ENCODE assay signal across 29 cellular contexts in the genomic region with DNA sequence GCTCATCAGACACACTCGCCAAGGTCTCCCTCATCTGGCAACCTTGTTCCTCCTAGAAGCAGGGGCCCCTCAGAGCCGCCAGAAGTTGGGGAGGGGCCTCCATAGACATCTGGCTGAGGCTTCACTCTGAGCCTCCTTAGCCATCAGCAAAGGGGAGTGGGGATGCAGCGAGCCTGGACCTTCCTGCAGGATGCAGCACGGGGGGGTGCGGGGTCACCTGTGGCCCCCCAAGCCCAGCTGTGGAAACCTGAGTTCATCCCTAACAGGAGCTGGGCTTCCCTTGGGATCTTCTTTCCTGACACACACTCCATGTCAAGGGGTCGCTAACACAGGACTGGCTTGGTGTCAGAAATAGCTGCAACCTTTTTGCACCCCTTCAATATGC.
"Had no signal": no experiment of that assay in that cellular context is flagged by ENCODE, and none has a peak within 500 bp of the region (broad histone marks: within the 10 kb centered on the region; RNA-seq: fewer than 3 reads in every experiment).

No MANE protein-coding gene starts in this region.

- ATAC-seq: body of pancreas, Panc1, T-cell had no signal

- H3K4me3 Mint-ChIP-seq: activated B cell treated with CpG ODN at 0.5 μM for 24 hours; activated CD4-positive, alpha-beta memory T cell treated with anti-CD3 and anti-CD28 coated beads for 36 hours; T-cell had no signal

- H3K9me3 Mint-ChIP-seq: activated CD4-positive, alpha-beta memory T cell treated with anti-CD3 and anti-CD28 coated beads for 36 hours; T-cell had no signal

- DNase-seq: activated B cell treated with CpG ODN at 0.5 μM for 24 hours; activated CD4-positive, alpha-beta memory T cell treated with anti-CD3 and anti-CD28 coated beads for 36 hours; activated CD4-positive, alpha-beta T cell treated with anti-CD3 and anti-CD28 coated beads for 4 hours; activated CD4-positive, alpha-beta T cell treated with anti-CD3 and anti-CD28 coated beads, Interleukin-2, amount 50 U/mL, for 1 hour; activated CD4-positive, CD25-positive, alpha-beta regulatory T cell treated with anti-CD3 and anti-CD28 coated beads, Interleukin-2, amount 50 U/mL, for 72 hours; activated gamma-delta T cell; activated naive CD4-positive, alpha-beta T cell treated with Interleukin-2 at 50 U/mL for 16 hours; activated T-cell treated with anti-CD3 and anti-CD28 coated beads, Interleukin-2, amount 50 U/mL, for 1 hour; adrenal gland; body of pancreas; Karpas-422; KBM-7; NCI-H1105; NCI-H1417 treated with DMSO at 0.1 percent for 48 hours; NCI-H187 treated with DMSO at 0.1 percent for 48 hours; NCI-H2081; NCI-H226; NCI-H446 treated with DMSO at 0.1 percent for 48 hours; NCI-H69; NCI-H82; RPMI8226; SHP77 treated with DMSO at 0.1 percent for 48 hours; SK-N-SH; T-helper 2 cell; T-helper 9 cell had no signal

- H3K9me3 ChIP-seq: adrenal gland, body of pancreas, breast epithelium, SK-N-SH had no signal

- H3K4me1 Mint-ChIP-seq: activated B cell treated with CpG ODN at 0.5 μM for 24 hours had no signal

- H3K27ac Mint-ChIP-seq: activated B cell treated with CpG ODN at 0.5 μM for 24 hours; activated CD4-positive, alpha-beta memory T cell treated with anti-CD3 and anti-CD28 coated beads for 36 hours; activated T-helper 2 cell treated with anti-CD3 and anti-CD28 coated beads, Interferon-gamma antibody, Interleukin-2, Interleukin-4, amounts not matched to agents 10 μg/mL and 5 μg/mL and 100 μg/mL, durations not matched to agents 14 hours and 24 hours and 36 hours; T-cell had no signal

- H3K36me3 Mint-ChIP-seq: activated CD4-positive, alpha-beta memory T cell treated with anti-CD3 and anti-CD28 coated beads for 36 hours; T-cell had no signal
